Comparison of ENCODE assay signal across 23 cellular contexts in the genomic region with DNA sequence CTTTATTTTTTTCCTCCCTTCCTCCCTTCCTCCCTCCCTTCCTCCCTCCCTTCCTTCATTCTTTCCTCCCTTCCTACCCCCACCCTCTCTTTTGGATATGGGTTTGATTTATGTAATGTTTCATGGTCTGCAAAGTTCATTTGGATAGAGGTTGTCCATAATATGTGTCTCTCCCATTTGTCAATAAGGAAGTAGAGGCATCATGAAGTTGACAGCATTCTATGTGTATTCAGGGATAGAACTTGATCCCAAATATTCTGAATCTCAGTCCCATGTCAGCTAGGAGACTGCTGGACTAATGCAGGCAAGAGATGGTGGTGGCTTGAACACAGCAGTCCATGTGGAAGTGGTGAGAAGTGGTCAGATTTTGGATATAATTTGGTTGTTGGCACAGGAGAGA.
DNase-seq lines count a peak whose midpoint lies in the region; ATAC-seq, FAIRE-seq and TF ChIP-seq lines count a peak whose summit lies in the region.
"Had no signal": no experiment of that assay in that cellular context is flagged by ENCODE, and none has a peak within 500 bp of the region (broad histone marks: within the 10 kb centered on the region; RNA-seq: fewer than 3 reads in every experiment).

No MANE protein-coding gene starts in this region.

- no peak overlapping the region for H3K14ac ChIP-seq in trophoblast cell (ENCODE audit: low read length)

- no peak for TF ChIP-seq RAD21 in HepG2 (CRISPR knock-in tag; IDR thresholded peaks at IDR 0.05)

- H3K27me3 ChIP-seq in HepG2 (ENCODE audit: control insufficient read depth in 1 of 2, insufficient read depth in 2 of 2, low read length in 2 of 2) (peaks cover 2 to 39% of the 10 kb centered on the region in 2 experiments; a peak in 3 of 5 replicates), right lobe of liver (no peaks in the 10 kb centered on the region), hepatocyte (no peaks in the 10 kb centered on the region), trophoblast cell (ENCODE audit: insufficient read depth, low read length) (no peaks in the 10 kb centered on the region), adrenal gland (no peaks in the 10 kb centered on the region)

- H2BK12ac ChIP-seq in trophoblast cell (ENCODE audit: low read length) = no peak overlapping the region

- H3K79me2 ChIP-seq in HepG2 (ENCODE audit: insufficient read depth, low read length) = no peaks in the 10 kb centered on the region
- H3K79me2 ChIP-seq in hepatocyte = no peaks in the 10 kb centered on the region
- no peaks in the 10 kb centered on the region for H3K79me2 ChIP-seq in trophoblast cell (ENCODE audit: control insufficient read depth, insufficient read depth, low read length, poor library complexity)

- FAIRE-seq in HepG2 (lab: Jason Lieb, UNC) = no peak
- FAIRE-seq: A549, GM12878, GM12892, GM18507 had no signal

- H3K36me3 ChIP-seq in HepG2 (replicated peaks in 1 of 2; ENCODE audit: control insufficient read depth in 1 of 2, insufficient read depth in 2 of 2, low read length in 2 of 2) (no peaks in the 10 kb centered on the region), right lobe of liver (no peaks in the 10 kb centered on the region), hepatocyte (replicated peaks; ENCODE audit: insufficient read depth, low read depth) (no peaks in the 10 kb centered on the region), mucosa of descending colon (ENCODE audit: low read depth) (no peaks in the 10 kb centered on the region), trophoblast cell (ENCODE audit: control insufficient read depth in 1 of 2, insufficient read depth in 2 of 2, low read length in 2 of 2) (no peaks in the 10 kb centered on the region), adrenal gland (replicated peaks in 1 of 2) (no peaks in the 10 kb centered on the region)
- H3K36me3 ChIP-seq: BLaER1 treated with 17β-estradiol and CSF1 and Interleukin-3, amounts not matched to agents 10 nM and 100 nM had no signal

- H3K79me1 ChIP-seq in trophoblast cell (ENCODE audit: low read length) = no peaks in the 10 kb centered on the region

- no peak overlapping the region for H3K23ac ChIP-seq in trophoblast cell (ENCODE audit: low read length)

- no peak overlapping the region for H2BK5ac ChIP-seq in trophoblast cell (ENCODE audit: low read depth, low read length, poor library complexity)

- in situ Hi-C loops in HepG2 (cut with HindIII; ENCODE audit: extremely low pct_ligation_motif_present, low pct_unique_long_range_greater_than_20kb) = no loop called here

- no peaks in the 10 kb centered on the region for H3K9me2 ChIP-seq in hepatocyte (replicated peaks; ENCODE audit: insufficient read depth)

- no peak overlapping the region for H4K91ac ChIP-seq in trophoblast cell (ENCODE audit: low read depth, low read length)

- H4K8ac ChIP-seq in trophoblast cell (ENCODE audit: low read depth, low read length) = no peak overlapping the region

- H3K4ac ChIP-seq in trophoblast cell (ENCODE audit: low read depth, low read length) = no peak overlapping the region

- H3K18ac ChIP-seq in trophoblast cell (ENCODE audit: low read length) = no peak overlapping the region

- no peak for TF ChIP-seq POLR2A in HepG2 (IDR thresholded peaks at IDR 0.05; ENCODE audit: insufficient read depth in 1 of 2, low read depth in 2 of 2, low read length in 2 of 2)
- no peak for TF ChIP-seq POLR2A in right lobe of liver (IDR thresholded peaks at IDR 0.05)
- TF ChIP-seq POLR2A in adrenal gland (IDR thresholded peaks at IDR 0.05) = no peak

- H4K20me1 ChIP-seq in HepG2 (ENCODE audit: insufficient read depth, low read length) = no peaks in the 10 kb centered on the region
- H4K20me1 ChIP-seq in hepatocyte (ENCODE audit: insufficient read depth, poor library complexity, severe bottlenecking) = no peaks in the 10 kb centered on the region

- H3K4me3 ChIP-seq in HepG2 (replicated peaks in 1 of 3; ENCODE audit: insufficient read depth in 1 of 3, low read depth in 2 of 3, low read length in 3 of 3) (no peak overlapping the region), right lobe of liver (no peak overlapping the region), hepatocyte (no peak overlapping the region), mucosa of descending colon (no peak overlapping the region), trophoblast cell (ENCODE audit: low read depth, low read length) (no peak overlapping the region), adrenal gland (no peak overlapping the region)
- H3K4me3 ChIP-seq: A549; BLaER1 treated with 17β-estradiol and CSF1 and Interleukin-3, amounts not matched to agents 10 nM and 100 nM; GM12878 had no signal

- BruUV-seq in HepG2 (replicated peaks; lab: Mats Ljungman, UMichigan) = no TSS peak

- ATAC-seq in HepG2 (no peak), right lobe of liver (no peak), mucosa of descending colon (peak; percentile 67)
- ATAC-seq: CD8-positive, alpha-beta T cell; GM12878 had no signal

- H2AK5ac ChIP-seq in trophoblast cell (ENCODE audit: low read length) = no peak overlapping the region

- TF ChIP-seq CTCF in HepG2 (CRISPR knock-in tag; IDR thresholded peaks at IDR 0.05) (no peak), right lobe of liver (IDR thresholded peaks at IDR 0.05) (no peak), hepatocyte (IDR thresholded peaks at IDR 0.05; ENCODE audit: poor library complexity) (no peak), mucosa of descending colon (IDR thresholded peaks at IDR 0.05) (no peak), adrenal gland (IDR thresholded peaks at IDR 0.05) (no peak)

- H3K4me2 ChIP-seq in HepG2 (ENCODE audit: low read depth, low read length) = no peak overlapping the region
- no peak overlapping the region for H3K4me2 ChIP-seq in hepatocyte
- H3K4me2 ChIP-seq in trophoblast cell (ENCODE audit: low read length) = no peak overlapping the region
- H3K4me2 ChIP-seq: A549; BLaER1 treated with 17β-estradiol and CSF1 and Interleukin-3, amounts not matched to agents 10 nM and 100 nM had no signal

- TF ChIP-seq EP300 in HepG2 (IDR thresholded peaks at IDR 0.05; ENCODE audit: low read depth in 2 of 2, low read length in 2 of 2) (no peak), HepG2 (CRISPR knock-in tag; IDR thresholded peaks at IDR 0.05; ENCODE audit: borderline replicate concordance) (no peak)

- CTCF ChIA-PET in HepG2 (lab: Yijun Ruan, JAX; ENCODE audit: low intra/inter-chr PET ratio, low total read pairs) = no interaction called here

- H3K4me1 ChIP-seq in HepG2 (ENCODE audit: insufficient read depth, low read length) (peaks cover 8% of the 10 kb centered on the region), right lobe of liver (no peaks in the 10 kb centered on the region), hepatocyte (ENCODE audit: insufficient read depth) (peaks cover 14% of the 10 kb centered on the region), mucosa of descending colon (ENCODE audit: low read depth) (peaks cover 10% of the 10 kb centered on the region), trophoblast cell (ENCODE audit: control insufficient read depth in 1 of 2, insufficient read depth in 2 of 2, low read length in 2 of 2) (no peaks in the 10 kb centered on the region), adrenal gland (replicated peaks in 1 of 2) (no peaks in the 10 kb centered on the region)
- H3K4me1 ChIP-seq: A549; BLaER1 treated with 17β-estradiol and CSF1 and Interleukin-3, amounts not matched to agents 10 nM and 100 nM had no signal

- POLR2A ChIA-PET in HepG2 (lab: Yijun Ruan, JAX) = no interaction called here

- H3K9me3 ChIP-seq in HepG2 (ENCODE audit: low read length) = no peaks in the 10 kb centered on the region
- H3K9me3 ChIP-seq in right lobe of liver = no peaks in the 10 kb centered on the region
- no peaks in the 10 kb centered on the region for H3K9me3 ChIP-seq in hepatocyte (ENCODE audit: low read depth)
- no peaks in the 10 kb centered on the region for H3K9me3 ChIP-seq in mucosa of descending colon
- no peaks in the 10 kb centered on the region for H3K9me3 ChIP-seq in trophoblast cell (ENCODE audit: insufficient read depth, low read depth, low read length)
- no peaks in the 10 kb centered on the region for H3K9me3 ChIP-seq in adrenal gland (replicated peaks in 1 of 3)

- DNase-seq in HepG2 (ENCODE audit: low spot score) = no peak
- no peak for DNase-seq in right lobe of liver
- no peak for DNase-seq in hepatocyte (ENCODE audit: low spot score)
- no peak for DNase-seq in mucosa of descending colon
- DNase-seq in trophoblast cell = no peak
- no peak for DNase-seq in adrenal gland
- DNase-seq: AML-193; CD4-positive, alpha-beta T cell; CD8-positive, alpha-beta T cell; DMS 273 treated with DMSO at 0.1 percent for 48 hours; DMS153; DMS53; DMS79; DND-41; EL; GDM1 had no signal

- H4K12ac ChIP-seq in trophoblast cell (ENCODE audit: low read depth, low read length) = no peak overlapping the region

- H3K27ac ChIP-seq in HepG2 (ENCODE audit: extremely low read length, insufficient read depth, low read length) (no peak overlapping the region), right lobe of liver (no peak overlapping the region), hepatocyte (peak overlapping the region; percentile 43), trophoblast cell (ENCODE audit: low read depth, low read length) (no peak overlapping the region), adrenal gland (no peak overlapping the region)
- H3K27ac ChIP-seq: 22Rv1; A549; BLaER1 treated with 17β-estradiol and CSF1 and Interleukin-3, amounts not matched to agents 10 nM and 100 nM; C4-2B had no signal

- H2AFZ ChIP-seq in HepG2 (ENCODE audit: low read length) (no peak overlapping the region), hepatocyte (no peak overlapping the region), trophoblast cell (ENCODE audit: insufficient read depth, low read length, poor library complexity) (no peak overlapping the region)

- intact Hi-C loops in HepG2 (cut with micrococcal nuclease; ENCODE audit: unreplicated experiment) (no loop called here), right lobe of liver (cut with DNase I) (no loop called here), mucosa of descending colon (cut with DNase I, micrococcal nuclease) (no loop called here), adrenal gland (cut with DNase I) (no loop called here)

- H3K9ac ChIP-seq in HepG2 (ENCODE audit: insufficient read depth, low read depth, low read length) (no peak overlapping the region), trophoblast cell (ENCODE audit: low read length) (no peak overlapping the region)
- H3K9ac ChIP-seq: BLaER1 treated with 17β-estradiol and CSF1 and Interleukin-3, amounts not matched to agents 10 nM and 100 nM had no signal

- no peak overlapping the region for H2BK120ac ChIP-seq in trophoblast cell (ENCODE audit: insufficient read depth, low read length, poor library complexity)

TF ChIP-seq in HepG2, 621 proteins besides CTCF, POLR2A, EP300 and RAD21:
- TF ChIP-seq HNRNPK (IDR thresholded peaks at IDR 0.05; ENCODE audit: low read depth, low read length, poor library complexity, severe bottlenecking) = peak; percentile 13
- TF ChIP-seq, protein P1, sequence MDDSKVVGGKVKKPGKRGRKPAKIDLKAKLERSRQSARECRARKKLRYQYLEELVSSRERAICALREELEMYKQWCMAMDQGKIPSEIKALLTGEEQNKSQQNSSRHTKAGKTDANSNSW (CRISPR knock-in tag; IDR thresholded peaks at IDR 0.05; ENCODE audit: borderline replicate concordance) = no peak
TF ChIP-seq in HepG2: peak in this region for 1.
